8 cellular contexts compared by ENCODE assay signal in genomic region chr2:42567389-42567788, GRCh38. TPM values are rescaled to one million over a fixed set of nuclear protein-coding genes. Genes with fewer than 3 reads are reported as not detected.
DNase-seq lines count a peak whose midpoint lies in the region; ATAC-seq and TF ChIP-seq lines count a peak whose summit lies in the region.

No MANE protein-coding gene starts in this region.

- TF ChIP-seq CTCF in cardiac muscle cell (IDR thresholded peaks at IDR 0.05; ENCODE audit: low read depth, low read length): no peak
- no peak for TF ChIP-seq CTCF in astrocyte of the cerebellum (IDR thresholded peaks at IDR 0.05; ENCODE audit: low read depth, low read length, missing control alignments)
- TF ChIP-seq CTCF in foreskin keratinocyte (conservative IDR thresholded peaks at IDR 0.05): no peak

- H3K27ac ChIP-seq in cardiac muscle cell: peak overlapping the region; percentile 93
- H3K27ac ChIP-seq in mesodermal cell (ENCODE audit: low read depth, low read length, severe bottlenecking): peak overlapping the region; percentile 2
- H3K27ac ChIP-seq in urinary bladder (ENCODE audit: low read depth): peak overlapping the region; percentile 53
- H3K27ac ChIP-seq in foreskin keratinocyte: no peak overlapping the region

- DNase-seq in cardiac muscle cell (ENCODE audit: low read depth in 1 of 2, low spot score in 1 of 2) (peak in 1 of 2 donors; percentile 53), Right ventricle myocardium superior (no peak), astrocyte of the cerebellum (ENCODE audit: low read depth) (peak; percentile 34), foreskin keratinocyte (no peak), NCI-H1694 (lab: John Stamatoyannopoulos, UW) (no peak), SHP77 (lab: John Stamatoyannopoulos, UW) (no peak)

- 48 to 92% methylated on average over 2 to 3 of the region's 8 CpGs for WGBS in mesodermal cell (ENCODE audit: insufficient coverage in 2 of 2), 2 experiments
- 22% methylated on average over 8 of the region's 8 CpGs for WGBS in urinary bladder

- H3K4me1 ChIP-seq in cardiac muscle cell (ENCODE audit: low read depth): peaks cover 10% of the 10 kb centered on the region
- peaks cover 9% of the 10 kb centered on the region for H3K4me1 ChIP-seq in mesodermal cell (ENCODE audit: control insufficient read depth, insufficient read depth, low read length, poor library complexity, severe bottlenecking)
- H3K4me1 ChIP-seq in urinary bladder (ENCODE audit: insufficient read depth): no peaks in the 10 kb centered on the region
- H3K4me1 ChIP-seq in foreskin keratinocyte: no peaks in the 10 kb centered on the region

- H3K9me3 ChIP-seq in cardiac muscle cell (ENCODE audit: low read depth) (no peaks in the 10 kb centered on the region), mesodermal cell (ENCODE audit: control insufficient read depth, low read length) (no peaks in the 10 kb centered on the region)

- H3K4me3 ChIP-seq in cardiac muscle cell (no peak overlapping the region), astrocyte of the cerebellum (ENCODE audit: low read depth, low read length) (no peak overlapping the region), mesodermal cell (ENCODE audit: extremely low read depth, insufficient read depth, low read length, poor library complexity, severe bottlenecking) (no peak overlapping the region), urinary bladder (ENCODE audit: low read depth, low read length) (no peak overlapping the region)

- H3K36me3 ChIP-seq in cardiac muscle cell (peaks cover 2% of the 10 kb centered on the region), mesodermal cell (ENCODE audit: control insufficient read depth, insufficient read depth, low read length) (peaks cover 20% of the 10 kb centered on the region), urinary bladder (ENCODE audit: insufficient read depth) (no peaks in the 10 kb centered on the region)

- no peaks in the 10 kb centered on the region for H3K27me3 ChIP-seq in cardiac muscle cell
- H3K27me3 ChIP-seq in foreskin keratinocyte: no peaks in the 10 kb centered on the region

- ATAC-seq in Right ventricle myocardium superior (ENCODE audit: poor library complexity) (no peak), foreskin keratinocyte (no peak)

- in situ Hi-C loops in astrocyte of the cerebellum (cut with HindIII; ENCODE audit: low sequenced_read_pairs): no loop called here

- intact Hi-C loops in Right ventricle myocardium superior (cut with DNase I): no loop called here

RNA-seq across cellular contexts. Expression of gene MTA3, which starts 1.0 kb away (rescaled TPM):
- total RNA-seq in cardiac muscle cell (41.9 and 52.2 TPM in 2 replicates), Right ventricle myocardium superior (25.6 TPM), urinary bladder (62.3 TPM), foreskin keratinocyte (24.5 and 25.7 TPM in 2 replicates)
- polyA plus RNA-seq in cardiac muscle cell (52.9 and 80.5 TPM in 2 replicates), urinary bladder (28.0 TPM), foreskin keratinocyte (22.6 and 24.0 TPM in 2 replicates)
- polyA plus RNA-seq in mesodermal cell (2013, experiment 1 of 2): 76.2 TPM
- 74.0 TPM for polyA plus RNA-seq in mesodermal cell (2013, experiment 2 of 2)
